In the genomic region with DNA sequence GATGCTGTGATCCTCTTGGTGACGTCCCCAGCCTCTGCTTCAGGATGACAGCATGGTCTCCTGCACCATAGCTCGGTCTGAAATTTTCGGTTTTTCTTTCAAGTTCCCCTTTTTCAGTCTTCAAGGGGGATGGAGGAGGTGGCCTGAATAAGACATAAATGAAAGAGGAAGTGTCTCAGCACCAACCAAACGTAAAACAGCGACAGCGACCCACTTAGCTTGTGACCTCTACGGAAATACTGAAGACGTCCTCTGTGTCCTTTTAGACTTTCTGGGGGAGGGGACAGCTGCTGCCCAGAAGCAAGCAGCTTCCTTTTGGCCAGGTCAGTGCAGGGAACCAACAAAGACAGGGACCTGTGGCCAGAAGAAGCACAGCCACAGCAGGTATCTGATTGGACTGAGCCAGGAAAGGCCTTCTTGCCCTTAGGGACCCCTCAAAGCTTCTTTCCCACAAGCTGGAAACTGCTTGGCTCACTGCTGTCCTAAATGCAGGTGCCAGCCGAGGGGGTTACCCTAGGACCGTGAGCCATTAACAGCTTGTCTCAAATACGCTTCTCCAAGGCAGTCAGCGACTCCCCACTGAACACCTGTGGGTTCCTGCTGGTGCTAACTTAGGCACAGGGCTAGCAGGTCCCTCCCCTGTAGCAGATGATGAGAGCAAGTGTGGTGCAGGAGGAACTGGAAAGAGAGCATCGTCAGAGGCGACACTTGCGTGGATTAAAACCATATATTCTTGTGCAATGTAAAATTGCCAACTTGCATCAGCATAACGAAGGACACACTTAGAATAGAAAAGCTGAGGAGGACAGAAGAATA, we compare ENCODE assay signal across 8 cellular contexts.
DNase-seq lines count a peak whose midpoint lies in the region; ATAC-seq, FAIRE-seq and TF ChIP-seq lines count a peak whose summit lies in the region.
"Not testable (repeated sequence)": the region's sequence is repeated elsewhere in the genome, so short reads cannot be mapped to it uniquely, and the experiment has no call there.

No MANE protein-coding gene starts in this region.

- ATAC-seq in GM21737 (IDR thresholded peaks at IDR 0.05; ENCODE audit: unreplicated experiment) (peak; percentile 82), HG03565 (IDR thresholded peaks at IDR 0.05; ENCODE audit: unreplicated experiment) (peak; percentile 76), left cardiac atrium (peak; percentile 38 to 55)

- H3K9me3 Mint-ChIP-seq in type B pancreatic cell = not testable (repeated sequence)

- intact Hi-C loops in left cardiac atrium (cut with DNase I) = not testable (repeated sequence)

- not testable (repeated sequence) for TF ChIP-seq CTCF in type B pancreatic cell (conservative IDR thresholded peaks at IDR 0.05)

- H3K27ac Mint-ChIP-seq in type B pancreatic cell = not testable (repeated sequence)

- DNase-seq in GM18507 (ENCODE audit: extremely low spot score, insufficient read length, low read depth) = peak; percentile 40
- peak; percentile 70 for DNase-seq in T-helper 22 cell (ENCODE audit: low read depth)
- peak; percentile 55 for DNase-seq in activated gamma-delta T cell treated with Interleukin-2 at 50 U/mL for 16 hours
- DNase-seq in left cardiac atrium = not testable (repeated sequence)
- DNase-seq in retina = peak; percentile 9
- DNase-seq in type B pancreatic cell (ENCODE audit: extremely low spot score, unreplicated experiment) = peak; percentile 18

- FAIRE-seq in GM18507 (lab: Jason Lieb, UNC) = peak; percentile 99

- H3K36me3 Mint-ChIP-seq in type B pancreatic cell = not testable (repeated sequence)

- H3K4me1 Mint-ChIP-seq in type B pancreatic cell (ENCODE audit: unreplicated experiment) = peaks cover 24% of the 10 kb centered on the region

- H3K4me3 Mint-ChIP-seq in type B pancreatic cell = not testable (repeated sequence)

- not testable (repeated sequence) for H3K27me3 Mint-ChIP-seq in type B pancreatic cell
